Comparison of ENCODE assay signal across 15 cellular contexts in the genomic region with DNA sequence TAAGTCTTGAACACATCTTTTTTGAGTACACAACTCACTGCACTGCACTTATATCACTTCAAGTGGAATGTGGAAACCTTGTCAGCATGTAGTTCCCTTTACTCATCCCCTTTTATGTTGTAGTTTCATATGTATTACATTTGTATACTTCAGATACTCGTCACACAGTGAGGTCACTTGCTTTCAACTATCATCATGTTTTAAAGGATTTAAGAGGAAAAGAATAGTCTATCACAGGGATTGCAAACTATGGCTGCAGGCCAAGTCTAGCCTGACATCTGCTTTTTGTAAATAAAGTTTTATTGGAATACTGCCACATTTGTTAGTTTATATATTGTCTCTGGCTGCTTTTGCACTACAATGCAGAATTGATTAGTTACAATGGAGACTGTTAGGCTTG. TPM values are rescaled to one million over a fixed set of nuclear protein-coding genes. Genes with fewer than 3 reads are reported as not detected.
DNase-seq lines count a peak whose midpoint lies in the region; ATAC-seq, FAIRE-seq and TF ChIP-seq lines count a peak whose summit lies in the region.
"Had no signal": no experiment of that assay in that cellular context is flagged by ENCODE, and none has a peak within 500 bp of the region (broad histone marks: within the 10 kb centered on the region; RNA-seq: fewer than 3 reads in every experiment).

No MANE protein-coding gene starts in this region.

- intact Hi-C loops in HepG2 (cut with micrococcal nuclease; ENCODE audit: unreplicated experiment) = no loop called here
- intact Hi-C loops in right lobe of liver (cut with DNase I) = no loop called here

- TF ChIP-seq EP300 in HepG2 (IDR thresholded peaks at IDR 0.05; ENCODE audit: low read depth in 2 of 2, low read length in 2 of 2) (no peak), HepG2 (CRISPR knock-in tag; IDR thresholded peaks at IDR 0.05; ENCODE audit: borderline replicate concordance) (no peak)

- BruUV-seq in HepG2 (replicated peaks; lab: Mats Ljungman, UMichigan) = no TSS peak

- in situ Hi-C loops in HepG2 (cut with HindIII; ENCODE audit: extremely low pct_ligation_motif_present, low pct_unique_long_range_greater_than_20kb) = no loop called here

- POLR2A ChIA-PET in HepG2 (lab: Yijun Ruan, JAX) = no interaction called here

- TF ChIP-seq POLR2A in HepG2 (IDR thresholded peaks at IDR 0.05; ENCODE audit: insufficient read depth in 1 of 2, low read depth in 2 of 2, low read length in 2 of 2) (no peak), right lobe of liver (IDR thresholded peaks at IDR 0.05) (no peak)

- FAIRE-seq in HepG2 (lab: Jason Lieb, UNC) = no peak
- FAIRE-seq: endometrium, urothelium cell line had no signal

- no peaks in the 10 kb centered on the region for H3K9me3 ChIP-seq in HepG2 (ENCODE audit: low read length)
- no peaks in the 10 kb centered on the region for H3K9me3 ChIP-seq in right lobe of liver
- no peaks in the 10 kb centered on the region for H3K9me3 ChIP-seq in OCI-LY1 (ENCODE audit: low read length)
- H3K9me3 ChIP-seq: ascending aorta had no signal

- no peaks in the 10 kb centered on the region for H3F3A ChIP-seq in OCI-LY1 (ENCODE audit: insufficient read depth, low read length)

- no peak for ATAC-seq in HepG2
- ATAC-seq in right lobe of liver = no peak
- ATAC-seq in stimulated activated naive CD8-positive, alpha-beta T cell treated with anti-CD3 and anti-CD28 coated beads, Interleukin-15, amount 100 ng/mL, for 72 hours = peak; percentile 69
- ATAC-seq in GM21737 (IDR thresholded peaks at IDR 0.05; ENCODE audit: unreplicated experiment) = no peak
- ATAC-seq: HCT116 had no signal

- no peak overlapping the region for H3K4me2 ChIP-seq in HepG2 (ENCODE audit: low read depth, low read length)
- H3K4me2 ChIP-seq in OCI-LY1 (ENCODE audit: low read length) = no peak overlapping the region

- H3K9me3 Mint-ChIP-seq in stimulated activated naive CD8-positive, alpha-beta T cell treated with anti-CD3 and anti-CD28 coated beads, Interleukin-15, amount 100 ng/mL, for 72 hours = peaks cover 0 to 5% of the 10 kb centered on the region in 2 donors

- H2AFZ ChIP-seq in HepG2 (ENCODE audit: low read length) (no peak overlapping the region), OCI-LY1 (ENCODE audit: low read length) (no peak overlapping the region)

- no peak overlapping the region for H3K9ac ChIP-seq in HepG2 (ENCODE audit: insufficient read depth, low read depth, low read length)
- H3K9ac ChIP-seq in OCI-LY1 (ENCODE audit: low read length) = no peak overlapping the region

- peak overlapping the region; percentile 9 to 44 for H3K4me3 Mint-ChIP-seq in stimulated activated naive CD8-positive, alpha-beta T cell treated with anti-CD3 and anti-CD28 coated beads, Interleukin-15, amount 100 ng/mL, for 72 hours

- TF ChIP-seq CTCF in HepG2 (CRISPR knock-in tag; IDR thresholded peaks at IDR 0.05) (no peak), right lobe of liver (IDR thresholded peaks at IDR 0.05) (no peak), OCI-LY1 (IDR thresholded peaks at IDR 0.05; ENCODE audit: low read length) (no peak), epithelial cell of esophagus (IDR thresholded peaks at IDR 0.05; ENCODE audit: insufficient read depth, low read depth, low read length, missing control alignments) (no peak)

- no peaks in the 10 kb centered on the region for H3K27me3 Mint-ChIP-seq in stimulated activated naive CD8-positive, alpha-beta T cell treated with anti-CD3 and anti-CD28 coated beads, Interleukin-15, amount 100 ng/mL, for 72 hours

- no peak for TF ChIP-seq RAD21 in HepG2 (CRISPR knock-in tag; IDR thresholded peaks at IDR 0.05)

- 97% methylated on average over 1 of the region's 1 CpG for whole genome bisulfite sequencing in HepG2 (ENCODE audit: low lambda C conversion rate)
- 64% methylated on average over 1 of the region's 1 CpG for WGBS in right lobe of liver (ENCODE audit: insufficient coverage, low coverage, low lambda C conversion rate, missing lambda C conversion rate)

- H3K79me2 ChIP-seq in HepG2 (ENCODE audit: insufficient read depth, low read length) = peaks cover 100% of the 10 kb centered on the region
- peaks cover 99% of the 10 kb centered on the region for H3K79me2 ChIP-seq in OCI-LY1 (ENCODE audit: insufficient read depth, low read length)

- peaks cover 67% of the 10 kb centered on the region for H3K4me1 ChIP-seq in HepG2 (ENCODE audit: insufficient read depth, low read length)
- H3K4me1 ChIP-seq in right lobe of liver = peaks cover 0 to 31% (median 10%) of the 10 kb centered on the region in 4 donors
- H3K4me1 ChIP-seq in OCI-LY1 (ENCODE audit: insufficient read depth, low read length, severe bottlenecking) = peaks cover 68% of the 10 kb centered on the region

- CTCF ChIA-PET in HepG2 (lab: Yijun Ruan, JAX; ENCODE audit: low intra/inter-chr PET ratio, low total read pairs) = no interaction called here

- H3K4me3 ChIP-seq in HepG2 (replicated peaks in 1 of 3; ENCODE audit: insufficient read depth in 1 of 3, low read depth in 2 of 3, low read length in 3 of 3) (no peak overlapping the region), right lobe of liver (no peak overlapping the region), OCI-LY1 (ENCODE audit: low read depth, low read length, poor library complexity, severe bottlenecking) (no peak overlapping the region), epithelial cell of esophagus (ENCODE audit: low read length) (no peak overlapping the region)
- H3K4me3 ChIP-seq: ascending aorta had no signal

- peaks cover 76% of the 10 kb centered on the region for H3K4me1 Mint-ChIP-seq in stimulated activated naive CD8-positive, alpha-beta T cell treated with anti-CD3 and anti-CD28 coated beads, Interleukin-15, amount 100 ng/mL, for 72 hours

- H3K36me3 ChIP-seq in HepG2 (replicated peaks in 1 of 2; ENCODE audit: control insufficient read depth in 1 of 2, insufficient read depth in 2 of 2, low read length in 2 of 2) (no peaks in the 10 kb centered on the region), right lobe of liver (no peaks in the 10 kb centered on the region), OCI-LY1 (ENCODE audit: insufficient read depth, low read length) (peaks cover 32% of the 10 kb centered on the region)
- H3K36me3 ChIP-seq: ascending aorta had no signal

- peaks cover 44% of the 10 kb centered on the region for H4K20me1 ChIP-seq in HepG2 (ENCODE audit: insufficient read depth, low read length)
- no peaks in the 10 kb centered on the region for H4K20me1 ChIP-seq in OCI-LY1 (ENCODE audit: insufficient read depth, low read length)

- H3K27me3 ChIP-seq in HepG2 (ENCODE audit: control insufficient read depth in 1 of 2, insufficient read depth in 2 of 2, low read length in 2 of 2) (no peaks in the 10 kb centered on the region), right lobe of liver (no peaks in the 10 kb centered on the region), OCI-LY1 (ENCODE audit: insufficient read depth, low read length) (no peaks in the 10 kb centered on the region)
- H3K27me3 ChIP-seq: ascending aorta had no signal

- peak overlapping the region in 1 of 2 donors; percentile 15 for H3K27ac Mint-ChIP-seq in stimulated activated naive CD8-positive, alpha-beta T cell treated with anti-CD3 and anti-CD28 coated beads, Interleukin-15, amount 100 ng/mL, for 72 hours

- no peak for DNase-seq in HepG2 (ENCODE audit: low spot score)
- DNase-seq in right lobe of liver = no peak
- peak; percentile 11 for DNase-seq in epithelial cell of esophagus (ENCODE audit: low read depth)
- DNase-seq in stimulated activated naive CD8-positive, alpha-beta T cell treated with anti-CD3 and anti-CD28 coated beads, Interleukin-15, amount 100 ng/mL, for 72 hours = no peak
- no peak for DNase-seq in OCI-M1 (lab: John Stamatoyannopoulos, UW)
- no peak for DNase-seq in occipital lobe (lab: John Stamatoyannopoulos, UW)
- DNase-seq: NCI-H526 treated with DMSO at 0.1 percent for 48 hours, SW 1271 had no signal

- H3K27ac ChIP-seq in HepG2 (ENCODE audit: extremely low read length, insufficient read depth, low read length) (no peak overlapping the region), right lobe of liver (no peak overlapping the region), OCI-LY1 (ENCODE audit: low read depth, low read length, poor library complexity, severe bottlenecking) (peak overlapping the region; percentile 31)
- H3K27ac ChIP-seq: ascending aorta, C4-2B had no signal

- H3K9me2 ChIP-seq in OCI-LY1 (ENCODE audit: low read depth, low read length) = no peaks in the 10 kb centered on the region

TF ChIP-seq in HepG2, 621 proteins besides CTCF, POLR2A, EP300 and RAD21 (continues in another document):
- no peak for TF ChIP-seq ZMYM4 (CRISPR knock-in tag; IDR thresholded peaks at IDR 0.05)

RNA-seq across cellular contexts. Expression of gene CNOT2, which starts 24.3 kb away (rescaled TPM):
- total RNA-seq in HepG2 (2016; rRNA removed; fragmentation: Illumina TruSeq; extraction: Trizol) = 76.6 and 82.7 TPM in 2 replicates
- 68.2 and 72.3 TPM in 2 replicates for total RNA-seq in HepG2 (2016; cell fraction: cytosol; rRNA removed; fragmentation: Illumina TruSeq; extraction: Trizol; ENCODE audit: low read depth)
- total RNA-seq in HepG2 (2016; cell fraction: insoluble cytoplasmic fraction; rRNA removed; fragmentation: Illumina TruSeq; extraction: Trizol) = 73.9 and 86.8 TPM in 2 replicates
- 53.9 and 58.2 TPM in 2 replicates for total RNA-seq in HepG2 (2016; cell fraction: membrane; rRNA removed; fragmentation: Illumina TruSeq; extraction: Trizol)
- total RNA-seq in HepG2 (2016; cell fraction: nucleus; rRNA removed; fragmentation: Illumina TruSeq; extraction: Trizol) = 158 and 184 TPM in 2 replicates
- polyA plus RNA-seq in HepG2 (2011; rRNA removed) = 51.3 and 54.5 TPM in 2 replicates
- polyA plus RNA-seq in HepG2 (2011; cell fraction: cytosol; rRNA removed) = 34.0 and 55.3 TPM in 2 replicates
- 73.3 and 75.6 TPM in 2 replicates for polyA plus RNA-seq in HepG2 (2011; cell fraction: nucleus; rRNA removed)
- polyA plus RNA-seq in HepG2 (2012) = 37.1 and 45.5 TPM in 2 replicates
- 6.4 and 7.3 TPM in 2 replicates for polyA plus RNA-seq in HepG2 (2016; cell fraction: cytosol; fragmentation: Illumina TruSeq; extraction: Trizol; ENCODE audit: low read depth)
- 72.4 and 73.7 TPM in 2 replicates for polyA plus RNA-seq in HepG2 (2016; cell fraction: insoluble cytoplasmic fraction; fragmentation: Illumina TruSeq; extraction: Trizol; ENCODE audit: low read depth)
- 14.7 and 15.8 TPM in 2 replicates for polyA plus RNA-seq in HepG2 (2016; cell fraction: membrane; fragmentation: Illumina TruSeq; extraction: Trizol; ENCODE audit: low read depth)
- polyA plus RNA-seq in HepG2 (2016; cell fraction: nucleus; fragmentation: Illumina TruSeq; extraction: Trizol; ENCODE audit: insufficient read depth, low read depth) = 59.6 and 63.3 TPM in 2 replicates
- polyA minus RNA-seq in HepG2 (2011; rRNA and poly(A)+ RNA removed; ENCODE audit: low replicate concordance) = 68.0 and 94.3 TPM in 2 replicates
- 42.0 and 45.0 TPM in 2 replicates for polyA minus RNA-seq in HepG2 (2011; cell fraction: cytosol; rRNA and poly(A)+ RNA removed)
- polyA minus RNA-seq in HepG2 (2011; cell fraction: nucleus; rRNA and poly(A)+ RNA removed) = 432 and 509 TPM in 2 replicates
- total RNA-seq in right lobe of liver = 10 to 100 TPM; 24.6 to 65.9 (median 35.4) TPM
- 248 TPM for total RNA-seq in occipital lobe
